In the genomic region with DNA sequence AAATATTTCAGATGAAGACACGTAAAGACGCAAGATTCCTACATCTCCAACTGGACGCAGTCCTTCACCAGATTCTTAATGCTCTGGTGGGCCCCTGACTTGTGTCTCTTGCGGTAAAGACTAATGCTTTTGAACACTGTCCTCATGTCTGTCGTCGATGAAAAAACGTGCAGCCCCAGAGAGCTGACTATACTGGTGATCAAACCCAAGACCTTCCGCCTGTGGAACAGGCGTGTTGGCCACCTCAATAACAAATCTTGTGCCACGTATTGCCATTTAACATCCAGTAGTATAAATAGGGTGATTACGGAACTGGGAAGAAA, we compare ENCODE assay signal across 8 cellular contexts. TPM values are rescaled to one million over a fixed set of nuclear protein-coding genes. Genes with fewer than 3 reads are reported as not detected.
DNase-seq lines count a peak whose midpoint lies in the region; ATAC-seq and TF ChIP-seq lines count a peak whose summit lies in the region.

No MANE protein-coding gene starts in this region.

- H3K4me1 Mint-ChIP-seq in chondrocyte (ENCODE audit: low read depth) = peaks cover 42% of the 10 kb centered on the region
- H3K4me1 Mint-ChIP-seq in neural crest cell = peaks cover 50% of the 10 kb centered on the region

- H3K36me3 ChIP-seq in ACC112 (ENCODE audit: insufficient read depth, low read length) = no peaks in the 10 kb centered on the region

- H3K36me3 Mint-ChIP-seq in chondrocyte (ENCODE audit: low read depth) (no peaks in the 10 kb centered on the region), neural crest cell (ENCODE audit: low read depth) (peaks cover 8% of the 10 kb centered on the region)

- no peaks in the 10 kb centered on the region for H3K4me1 ChIP-seq in ACC112 (ENCODE audit: control insufficient read depth, insufficient read depth, low read length, unreplicated experiment)

- peak; percentile 12 for ATAC-seq in GM18909 (IDR thresholded peaks at IDR 0.05; ENCODE audit: poor library complexity, unreplicated experiment)
- ATAC-seq in GM18519 (IDR thresholded peaks at IDR 0.05; ENCODE audit: low FRiP score, unreplicated experiment) = no peak

- H3K27me3 Mint-ChIP-seq in chondrocyte (ENCODE audit: low read depth) (no peaks in the 10 kb centered on the region), neural crest cell (ENCODE audit: low read depth) (peaks cover 51% of the 10 kb centered on the region)

- no peaks in the 10 kb centered on the region for H3K79me2 ChIP-seq in ACC112 (ENCODE audit: control insufficient read depth, insufficient read depth, low read length, unreplicated experiment)

- peak overlapping the region; percentile 74 for H2AFZ ChIP-seq in ACC112 (ENCODE audit: low read length, unreplicated experiment)

- TF ChIP-seq CTCF in chondrocyte (IDR thresholded peaks at IDR 0.05) (no peak), neural crest cell (conservative IDR thresholded peaks at IDR 0.05) (no peak), lower leg skin (IDR thresholded peaks at IDR 0.05) (no peak)

- H3K27ac ChIP-seq in ACC112 (ENCODE audit: low read depth, low read length) = peak overlapping the region; percentile 61

- H3K4me3 Mint-ChIP-seq in chondrocyte (ENCODE audit: unreplicated experiment) (peak overlapping the region; percentile 72), neural crest cell (peak overlapping the region; percentile 99)

- no peak for TF ChIP-seq POLR2A in lower leg skin (IDR thresholded peaks at IDR 0.05)

- peak overlapping the region; percentile 78 for H3K4me3 ChIP-seq in ACC112 (ENCODE audit: low read depth, low read length)
- no peak overlapping the region for H3K4me3 ChIP-seq in lower leg skin (ENCODE audit: low read depth, poor library complexity, severe bottlenecking)

- no peaks in the 10 kb centered on the region for H3K27me3 ChIP-seq in ACC112 (ENCODE audit: insufficient read depth, low read length)

- H3K9me3 Mint-ChIP-seq in chondrocyte (ENCODE audit: low read depth) (no peaks in the 10 kb centered on the region), neural crest cell (peaks cover 2% of the 10 kb centered on the region)

- peak overlapping the region; percentile 90 for H3K27ac Mint-ChIP-seq in chondrocyte (ENCODE audit: unreplicated experiment)
- peak overlapping the region; percentile 64 for H3K27ac Mint-ChIP-seq in neural crest cell (ENCODE audit: unreplicated experiment)

- peak; percentile 81 for DNase-seq in NCI-H748 treated with DMSO at 0.1 percent for 48 hours (lab: John Stamatoyannopoulos, UW)
- no peak for DNase-seq in chondrocyte (ENCODE audit: low spot score)
- DNase-seq in neural crest cell (ENCODE audit: low read depth, low spot score) = no peak
- no peak for DNase-seq in lower leg skin (ENCODE audit: low spot score in 2 of 2)
- DNase-seq in MV-4-11 (lab: John Stamatoyannopoulos, UW) = no peak

- WGBS in lower leg skin, 2 donors = 24 to 25% methylated on average over 11 of the region's 11 CpGs

- intact Hi-C loops in lower leg skin (cut with DNase I; ENCODE audit: low total_unique reads) = no loop called here

RNA-seq across cellular contexts. Expression of a gene that starts 45.5 kb away (rescaled TPM):
- total RNA-seq in chondrocyte = not detected in 3 replicates
- not detected in 2 replicates for total RNA-seq in neural crest cell
- not detected for total RNA-seq in lower leg skin

RNA-seq across cellular contexts. Expression of a gene that starts 53.5 kb away (rescaled TPM):
- total RNA-seq in chondrocyte (not detected in 3 replicates), neural crest cell (not detected in 2 replicates), lower leg skin (not detected)

RNA-seq across cellular contexts. Expression of a gene that starts 58.7 kb away (rescaled TPM):
- total RNA-seq in chondrocyte = 47.3 to 48.4 TPM (median 47.6 TPM) in 3 replicates
- total RNA-seq in neural crest cell = 30.0 and 30.5 TPM in 2 replicates
- 10 to 100 TPM; 42.4 to 52.9 (median 43.8) TPM for total RNA-seq in lower leg skin
